ENCODE assay signal across 22 cellular contexts in genomic region chr2:191952515-191953270, GRCh38.
DNase-seq lines count a peak whose midpoint lies in the region; ATAC-seq and TF ChIP-seq lines count a peak whose summit lies in the region.
"Had no signal": no experiment of that assay in that cellular context is flagged by ENCODE, and none has a peak within 500 bp of the region (broad histone marks: within the 10 kb centered on the region; RNA-seq: fewer than 3 reads in every experiment).

No MANE protein-coding gene starts in this region.

- H3K4me1 ChIP-seq in IMR-90 (ENCODE audit: control insufficient read depth, insufficient read depth, low read length) = 0 out of 2 replicates have a peak, but pooled peaks cover 1% of the 10 kb centered on the region
- no peaks in the 10 kb centered on the region for H3K4me1 ChIP-seq in MM.1S (ENCODE audit: low read length)

- H3K9me3 ChIP-seq in IMR-90 (ENCODE audit: control insufficient read depth, insufficient read depth, low read length) = no peaks in the 10 kb centered on the region
- H3K9me3 ChIP-seq in MM.1S (replicated peaks; ENCODE audit: insufficient read depth, low read length) = no peaks in the 10 kb centered on the region
- H3K9me3 ChIP-seq: BLaER1 treated with 17β-estradiol and CSF1 and Interleukin-3, amounts not matched to agents 10 nM and 100 nM had no signal

- H4K8ac ChIP-seq in IMR-90 (ENCODE audit: low read depth in 2 of 2, low read length in 2 of 2) = no peak overlapping the region

- in situ Hi-C loops in IMR-90 (cut with MboI; ENCODE audit: low sequenced_read_pairs) = no loop called here
- in situ Hi-C loops in astrocyte of the cerebellum (cut with HindIII; ENCODE audit: low sequenced_read_pairs) = no loop called here

- BruUV-seq in IMR-90 (replicated peaks; lab: Mats Ljungman, UMichigan) = no TSS peak

- DNase-seq in AG10803 (ENCODE audit: low read depth) (peak; percentile 16), IMR-90 (no peak), astrocyte of the cerebellum (ENCODE audit: low read depth) (peak; percentile 50), MM.1S (no peak), C1 segment of cervical spinal cord (lab: John Stamatoyannopoulos, UW) (no peak)
- DNase-seq: 8988T; ACHN; AML-193; CD4-positive, alpha-beta memory T cell; CD4-positive, CD25-positive, alpha-beta regulatory T cell; CD8-positive, alpha-beta memory T cell; COR-L47; DMS 273 treated with DMSO at 0.1 percent for 48 hours; DMS153; DMS53; DMS79; DND-41; EL; GDM1 had no signal

- H3K4me3 ChIP-seq in AG10803 (ENCODE audit: low read length) (no peak overlapping the region), IMR-90 (ENCODE audit: insufficient read depth, low read depth, low read length) (no peak overlapping the region), astrocyte of the cerebellum (ENCODE audit: low read depth, low read length) (no peak overlapping the region), MM.1S (ENCODE audit: low read length) (no peak overlapping the region)
- H3K4me3 ChIP-seq: BLaER1 treated with 17β-estradiol and CSF1 and Interleukin-3, amounts not matched to agents 10 nM and 100 nM; GM12878 had no signal

- H3K4ac ChIP-seq in IMR-90 (ENCODE audit: low read depth, low read length) = no peak overlapping the region

- no peak overlapping the region for H2AK5ac ChIP-seq in IMR-90 (ENCODE audit: low read depth, low read length)

- H3K36me3 ChIP-seq in IMR-90 (ENCODE audit: control insufficient read depth, insufficient read depth, low read length) = no peaks in the 10 kb centered on the region
- H3K36me3 ChIP-seq in MM.1S (replicated peaks; ENCODE audit: insufficient read depth, low read length) = no peaks in the 10 kb centered on the region
- H3K36me3 ChIP-seq: BLaER1 treated with 17β-estradiol and CSF1 and Interleukin-3, amounts not matched to agents 10 nM and 100 nM had no signal

- no peaks in the 10 kb centered on the region for H3K79me1 ChIP-seq in IMR-90 (ENCODE audit: low read depth in 1 of 2, low read length in 2 of 2)

- no peaks in the 10 kb centered on the region for H3F3A ChIP-seq in MM.1S (ENCODE audit: insufficient read depth, low read length)

- no peak overlapping the region for H3K14ac ChIP-seq in IMR-90 (replicated peaks; ENCODE audit: low read depth, low read length)

- POLR2A ChIA-PET in IMR-90 (lab: Charles Lee; ENCODE audit: unreplicated experiment) = no interaction called here

- H4K20me1 ChIP-seq in IMR-90 (ENCODE audit: insufficient read depth, low read length) (no peaks in the 10 kb centered on the region), MM.1S (ENCODE audit: insufficient read depth, low read length) (no peaks in the 10 kb centered on the region)
- H4K20me1 ChIP-seq: BLaER1 treated with 17β-estradiol and CSF1 and Interleukin-3, amounts not matched to agents 10 nM and 100 nM had no signal

- TF ChIP-seq RAD21 in IMR-90 (IDR thresholded peaks at IDR 0.05; ENCODE audit: low read length) = no peak

- H2AFZ ChIP-seq in IMR-90 (replicated peaks; ENCODE audit: low read length, poor library complexity) (no peak overlapping the region), MM.1S (ENCODE audit: low read length) (no peak overlapping the region)

- no peak overlapping the region for H3K18ac ChIP-seq in IMR-90 (ENCODE audit: low read depth, low read length)

- H3K9me2 ChIP-seq in MM.1S (replicated peaks; ENCODE audit: insufficient read depth, low read length) = no peaks in the 10 kb centered on the region

- H3K23ac ChIP-seq in IMR-90 (ENCODE audit: low read depth, low read length) = no peak overlapping the region

- dilution Hi-C loops in IMR-90 (cut with HindIII; ENCODE audit: low sequenced_read_pairs, unreplicated experiment) = no loop called here

- no peak for TF ChIP-seq POLR2A in IMR-90 (IDR thresholded peaks at IDR 0.05; ENCODE audit: low read depth, low read length)

- H2AK9ac ChIP-seq in IMR-90 (replicated peaks; ENCODE audit: low read depth, low read length, poor library complexity) = no peak overlapping the region

- H2BK120ac ChIP-seq in IMR-90 (ENCODE audit: low read depth, low read length) = no peak overlapping the region

- WGBS in IMR-90 (ENCODE audit: extremely low coverage in 2 of 2, insufficient read length in 1 of 2), 2 experiments = 20% methylated on average over 1 of the region's 8 CpGs; no CpG with 5 or more reads in 1 of the 2 experiments

- no peak overlapping the region for H3K56ac ChIP-seq in IMR-90 (ENCODE audit: extremely low read depth, insufficient read depth, low read length)

- H2BK15ac ChIP-seq in IMR-90 (ENCODE audit: low read depth, low read length) = no peak overlapping the region

- H3K4me2 ChIP-seq in IMR-90 (ENCODE audit: low read depth, low read length) (no peak overlapping the region), MM.1S (ENCODE audit: low read depth, low read length) (no peak overlapping the region)
- H3K4me2 ChIP-seq: BLaER1 treated with 17β-estradiol and CSF1 and Interleukin-3, amounts not matched to agents 10 nM and 100 nM had no signal

- no peak overlapping the region for H4K5ac ChIP-seq in IMR-90 (ENCODE audit: low read depth, low read length)

- H3K9me1 ChIP-seq in IMR-90 (ENCODE audit: insufficient read depth, low read length) = no peaks in the 10 kb centered on the region

- ATAC-seq in IMR-90 (ENCODE audit: low read depth) (no peak), GM18870 (IDR thresholded peaks at IDR 0.05; ENCODE audit: unreplicated experiment) (no peak)
- ATAC-seq: GM12878 had no signal

- CTCF ChIA-PET in IMR-90 (lab: Yijun Ruan, JAX) = no interaction called here

- no peaks in the 10 kb centered on the region for H3K79me2 ChIP-seq in MM.1S (ENCODE audit: low read length)

- TF ChIP-seq CTCF in AG10803 (conservative IDR thresholded peaks at IDR 0.05; ENCODE audit: low read length) (no peak), IMR-90 (conservative IDR thresholded peaks at IDR 0.05; ENCODE audit: low read depth, low read length) (no peak), astrocyte of the cerebellum (IDR thresholded peaks at IDR 0.05; ENCODE audit: low read depth, low read length, missing control alignments) (no peak), MM.1S (IDR thresholded peaks at IDR 0.05; ENCODE audit: low read length) (no peak)

- H3K27ac ChIP-seq in IMR-90 (ENCODE audit: insufficient read depth, low read length) = no peak overlapping the region
- H3K27ac ChIP-seq in MM.1S (ENCODE audit: low read length) = no peak overlapping the region
- H3K27ac ChIP-seq: BLaER1 treated with 17β-estradiol and CSF1 and Interleukin-3, amounts not matched to agents 10 nM and 100 nM had no signal

- intact Hi-C loops in IMR-90 (cut with micrococcal nuclease) = no loop called here

- no peak overlapping the region for H2BK20ac ChIP-seq in IMR-90 (ENCODE audit: low read depth, low read length)

- no peak overlapping the region for H4K91ac ChIP-seq in IMR-90 (ENCODE audit: insufficient read depth, low read depth, low read length)

- H3K27me3 ChIP-seq in IMR-90 (ENCODE audit: control insufficient read depth, insufficient read depth, low read length) (no peaks in the 10 kb centered on the region), MM.1S (replicated peaks; ENCODE audit: insufficient read depth, low read length) (no peaks in the 10 kb centered on the region)
- H3K27me3 ChIP-seq: BLaER1 treated with 17β-estradiol and CSF1 and Interleukin-3, amounts not matched to agents 10 nM and 100 nM had no signal

- H3K9ac ChIP-seq in IMR-90 (ENCODE audit: low read depth, low read length) = no peak overlapping the region
- H3K9ac ChIP-seq in MM.1S (ENCODE audit: low read length) = no peak overlapping the region
- H3K9ac ChIP-seq: BLaER1 treated with 17β-estradiol and CSF1 and Interleukin-3, amounts not matched to agents 10 nM and 100 nM had no signal

- no peak overlapping the region for H2BK5ac ChIP-seq in IMR-90 (ENCODE audit: low read depth, low read length, poor library complexity, severe bottlenecking)

TF ChIP-seq in IMR-90, 13 proteins besides CTCF, POLR2A, EP300 and RAD21:
- TF ChIP-seq CEBPB (IDR thresholded peaks at IDR 0.05; ENCODE audit: low read depth, low read length) (peak; percentile 86), MAZ (IDR thresholded peaks at IDR 0.05; ENCODE audit: borderline replicate concordance, low read depth, low read length) (no peak)

Comparison
In these comparisons a context has a peak if more than half of its experiments do, and no peak if none do; other contexts are left out.
1. DNase-seq: peak in AG10803 (single experiment) and astrocyte of the cerebellum (single experiment); none in IMR-90 (single experiment), MM.1S (single experiment) and C1 segment of cervical spinal cord (0 of 14).